In the genomic region with DNA sequence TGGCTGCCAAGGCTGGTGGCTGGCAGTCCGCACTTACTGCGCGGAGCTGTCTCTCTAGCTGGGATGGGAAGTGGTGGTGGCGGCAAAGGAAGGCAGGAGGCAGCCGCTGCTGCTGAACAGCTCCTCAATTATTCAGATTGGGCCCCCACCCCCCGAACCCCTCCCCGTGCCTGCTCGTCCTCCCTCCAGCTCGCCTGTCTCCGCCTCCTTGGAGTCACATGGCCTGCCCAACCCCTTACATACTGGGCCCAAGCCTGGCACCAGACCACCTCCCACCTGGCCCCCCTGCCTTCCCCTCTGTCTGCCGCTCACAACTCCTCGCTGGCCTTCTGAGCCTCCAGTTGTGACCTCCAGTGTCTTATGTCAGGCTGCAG, we compare ENCODE assay signal across 11 cellular contexts. TPM values are rescaled to one million over a fixed set of nuclear protein-coding genes. Genes with fewer than 3 reads are reported as not detected.
A peak's percentile ranks its signal among the peaks of the same experiment; 100 is the strongest.
DNase-seq lines count a peak whose midpoint lies in the region; ATAC-seq and TF ChIP-seq lines count a peak whose summit lies in the region.
"Had no signal": no experiment of that assay in that cellular context is flagged by ENCODE, and none has a peak within 500 bp of the region (broad histone marks: within the 10 kb centered on the region; RNA-seq: fewer than 3 reads in every experiment).

SLC7A14 (minus strand) TSS at position 139 of the 374 bp plus-strand sequence. CDS start 59,139 bp downstream, outside the sequence.

- peak within 1 kb of the TSS; percentile 37 for H3K9ac ChIP-seq in HUES6 (ENCODE audit: low read length)
- H3K9ac ChIP-seq in NT2/D1 (ENCODE audit: insufficient read length, low read depth): no peak within 1 kb of the TSS

- peaks cover 17% of the 10 kb centered on the region for H3K4me1 Mint-ChIP-seq in progenitor cell of endocrine pancreas (ENCODE audit: low read depth)
- H3K4me1 Mint-ChIP-seq: stimulated activated effector memory CD8-positive, alpha-beta T cell treated with anti-CD3 and anti-CD28 coated beads, Interleukin-12 subunit alpha, Interleukin-12 subunit beta, amount 100 ng/mL, for 72 hours had no signal

- no peaks in the 10 kb centered on the region for H3K36me3 ChIP-seq in HUES6 (ENCODE audit: control insufficient read depth, insufficient read depth, low read length)
- no peaks in the 10 kb centered on the region for H3K36me3 ChIP-seq in NT2/D1 (ENCODE audit: insufficient read depth, insufficient read length, low read length)

- TF ChIP-seq CTCF in progenitor cell of endocrine pancreas (IDR thresholded peaks at IDR 0.05; ENCODE audit: unreplicated experiment): no peak

- H3K9me3 ChIP-seq in HUES6 (ENCODE audit: control insufficient read depth, insufficient read depth, low read depth, low read length): no peaks in the 10 kb centered on the region
- 0 out of 2 replicates have a peak, but pooled peaks cover 6% of the 10 kb centered on the region for H3K9me3 ChIP-seq in NT2/D1 (ENCODE audit: insufficient read depth, low read length)

- no peak within 1 kb of the TSS for H3K27ac Mint-ChIP-seq in progenitor cell of endocrine pancreas
- H3K27ac Mint-ChIP-seq: activated naive CD4-positive, alpha-beta T cell treated with anti-CD3 and anti-CD28 coated beads for 36 hours; naive B cell; stimulated activated effector memory CD8-positive, alpha-beta T cell treated with anti-CD3 and anti-CD28 coated beads, Interleukin-12 subunit alpha, Interleukin-12 subunit beta, amount 100 ng/mL, for 72 hours had no signal

- no peaks in the 10 kb centered on the region for H3K36me3 Mint-ChIP-seq in progenitor cell of endocrine pancreas (ENCODE audit: insufficient read depth)
- H3K36me3 Mint-ChIP-seq: stimulated activated effector memory CD8-positive, alpha-beta T cell treated with anti-CD3 and anti-CD28 coated beads, Interleukin-12 subunit alpha, Interleukin-12 subunit beta, amount 100 ng/mL, for 72 hours had no signal

- H3K4me3 ChIP-seq in HUES6 (ENCODE audit: low read depth, low read length) (peak within 1 kb of the TSS; percentile 76), NT2/D1 (ENCODE audit: insufficient read length, low read depth) (peak within 1 kb of the TSS; percentile 44)
- H3K4me3 ChIP-seq: SK-N-MC had no signal

- DNase-seq in NT2/D1 (ENCODE audit: low read depth, low spot score) (peak; percentile 50), glomerular visceral epithelial cell (ENCODE audit: extremely low spot score) (peak; percentile 40), progenitor cell of endocrine pancreas (ENCODE audit: low spot score, unreplicated experiment) (no peak), T-helper 9 cell (no peak)
- DNase-seq: activated naive CD4-positive, alpha-beta T cell treated with anti-CD3 and anti-CD28 coated beads for 36 hours; naive B cell had no signal

- peak within 1 kb of the TSS; percentile 64 for H3K4me3 Mint-ChIP-seq in progenitor cell of endocrine pancreas (ENCODE audit: low read depth)
- H3K4me3 Mint-ChIP-seq: activated naive CD4-positive, alpha-beta T cell treated with anti-CD3 and anti-CD28 coated beads for 36 hours; stimulated activated effector memory CD8-positive, alpha-beta T cell treated with anti-CD3 and anti-CD28 coated beads, Interleukin-12 subunit alpha, Interleukin-12 subunit beta, amount 100 ng/mL, for 72 hours had no signal

- H3K4me1 ChIP-seq in HUES6 (ENCODE audit: control insufficient read depth, insufficient read depth, low read length) (peaks cover 13% of the 10 kb centered on the region; the same call in 1 of the 2 replicates), NT2/D1 (ENCODE audit: insufficient read depth, insufficient read length) (no peaks in the 10 kb centered on the region)

- H3K27me3 Mint-ChIP-seq in progenitor cell of endocrine pancreas: peaks cover 57% of the 10 kb centered on the region

- H3K27me3 ChIP-seq in HUES6 (ENCODE audit: control insufficient read depth, insufficient read depth, low read length) (peaks cover 48% of the 10 kb centered on the region), NT2/D1 (ENCODE audit: insufficient read depth, insufficient read length) (peaks cover 59% of the 10 kb centered on the region)

- no peak within 1 kb of the TSS for H3K27ac ChIP-seq in HUES6 (ENCODE audit: low read depth, low read length)
- H3K27ac ChIP-seq: SK-N-MC had no signal

- ATAC-seq in GM21526 (IDR thresholded peaks at IDR 0.05; ENCODE audit: low FRiP score, unreplicated experiment): no peak
- ATAC-seq in HG03045 (IDR thresholded peaks at IDR 0.05; ENCODE audit: unreplicated experiment): no peak
- ATAC-seq: stimulated activated effector memory CD8-positive, alpha-beta T cell treated with anti-CD3 and anti-CD28 coated beads, Interleukin-12 subunit alpha, Interleukin-12 subunit beta, amount 100 ng/mL, for 72 hours had no signal

- no peaks in the 10 kb centered on the region for H3K9me3 Mint-ChIP-seq in progenitor cell of endocrine pancreas (ENCODE audit: low read depth)
- H3K9me3 Mint-ChIP-seq: activated naive CD4-positive, alpha-beta T cell treated with anti-CD3 and anti-CD28 coated beads for 36 hours had no signal

RNA-seq across cellular contexts. Expression of gene SLC7A14, which starts in this region (rescaled TPM):
- 0.93 and 1.2 TPM in 2 replicates for total RNA-seq in progenitor cell of endocrine pancreas
- total RNA-seq: activated naive CD4-positive, alpha-beta T cell treated with anti-CD3 and anti-CD28 coated beads for 36 hours had no signal

Comparison
In these comparisons a context has a peak if more than half of its experiments do, and no peak if none do; other contexts are left out.
1. DNase-seq: peak in NT2/D1 (single experiment) and glomerular visceral epithelial cell (single experiment); none in progenitor cell of endocrine pancreas (single experiment) and T-helper 9 cell (single experiment).